13 cellular contexts compared by ENCODE assay signal in genomic region chr4:22485751-22486150, GRCh38. TPM values are rescaled to one million over a fixed set of nuclear protein-coding genes. Genes with fewer than 3 reads are reported as not detected.
A peak's percentile ranks its signal among the peaks of the same experiment; 100 is the strongest.
DNase-seq lines count a peak whose midpoint lies in the region; TF ChIP-seq lines count a peak whose summit lies in the region.
"Had no signal": no experiment of that assay in that cellular context is flagged by ENCODE, and none has a peak within 500 bp of the region (broad histone marks: within the 10 kb centered on the region; RNA-seq: fewer than 3 reads in every experiment).

No MANE protein-coding gene starts in this region.

- no peaks in the 10 kb centered on the region for H3K27me3 Mint-ChIP-seq in endothelial cell (ENCODE audit: unreplicated experiment)
- H3K27me3 Mint-ChIP-seq: activated B cell treated with CpG ODN at 0.5 μM for 24 hours had no signal

- no peak overlapping the region for H3K4me3 ChIP-seq in astrocyte of the spinal cord (ENCODE audit: low read depth, low read length)
- H3K4me3 ChIP-seq: upper lobe of left lung had no signal

- H3K4me3 Mint-ChIP-seq in endothelial cell (ENCODE audit: unreplicated experiment), result no peak overlapping the region
- H3K4me3 Mint-ChIP-seq: activated B cell treated with CpG ODN at 0.5 μM for 24 hours had no signal

- H3K36me3 Mint-ChIP-seq in endothelial cell (ENCODE audit: low read depth, unreplicated experiment), result no peaks in the 10 kb centered on the region

- H3K27ac Mint-ChIP-seq in endothelial cell (ENCODE audit: unreplicated experiment), result no peak overlapping the region
- H3K27ac Mint-ChIP-seq: activated B cell treated with CpG ODN at 0.5 μM for 24 hours had no signal

- DNase-seq in COR-L47 (lab: John Stamatoyannopoulos, UW), result peak; percentile 84
- DNase-seq in M059J (ENCODE audit: low read depth), result peak; percentile 65
- peak; percentile 80 for DNase-seq in astrocyte of the spinal cord (ENCODE audit: low read depth, low spot score)
- peak; percentile 47 for DNase-seq in kidney tubule cell (ENCODE audit: low spot score)
- no peak for DNase-seq in putamen (ENCODE audit: low spot score)
- no peak for DNase-seq in endothelial cell (ENCODE audit: low spot score)
- no peak for DNase-seq in CD1c-positive myeloid dendritic cell (ENCODE audit: extremely low spot score)
- no peak for DNase-seq in stimulated activated CD4-positive, alpha-beta T cell treated with anti-CD3 and anti-CD28 coated beads, Interleukin-2, amount 100 ng/mL, for 48 hours
- DNase-seq: activated B cell treated with CpG ODN at 0.5 μM for 24 hours, DMS153, islet precursor cell, Kasumi-1, upper lobe of left lung had no signal

- H3K4me1 Mint-ChIP-seq in endothelial cell (ENCODE audit: unreplicated experiment), result peaks cover 4% of the 10 kb centered on the region
- H3K4me1 Mint-ChIP-seq: activated B cell treated with CpG ODN at 0.5 μM for 24 hours had no signal

- no peaks in the 10 kb centered on the region for H3K9me3 Mint-ChIP-seq in endothelial cell (ENCODE audit: unreplicated experiment)

- TF ChIP-seq CTCF in astrocyte of the spinal cord (IDR thresholded peaks at IDR 0.05; ENCODE audit: low read depth, low read length), result no peak
- TF ChIP-seq CTCF in endothelial cell (IDR thresholded peaks at IDR 0.05; ENCODE audit: unreplicated experiment), result no peak

- in situ Hi-C loops in astrocyte of the spinal cord (cut with HindIII; ENCODE audit: low sequenced_read_pairs), result no loop called here

RNA-seq across cellular contexts. Expression of gene ADGRA3, which starts 30.1 kb away (rescaled TPM):
- 16.1 and 22.4 TPM in 2 replicates for total RNA-seq in M059J (2014; rRNA removed; shearing (Covaris generic))
- 20.1 TPM for total RNA-seq in endothelial cell (ENCODE audit: unreplicated experiment)
- total RNA-seq: activated B cell treated with CpG ODN at 0.5 μM for 24 hours had no signal

Comparison
In these comparisons a context has a peak if more than half of its experiments do, and no peak if none do; other contexts are left out.
1. DNase-seq: peak in COR-L47 (single experiment), M059J (single experiment), astrocyte of the spinal cord (single experiment) and kidney tubule cell (single experiment); none in putamen (single experiment), endothelial cell (single experiment), CD1c-positive myeloid dendritic cell (single experiment) and stimulated activated CD4-positive, alpha-beta T cell treated with anti-CD3 and anti-CD28 coated beads, Interleukin-2, amount 100 ng/mL, for 48 hours (0 of 2).